Comparison of ENCODE assay signal across 16 cellular contexts in the genomic region with DNA sequence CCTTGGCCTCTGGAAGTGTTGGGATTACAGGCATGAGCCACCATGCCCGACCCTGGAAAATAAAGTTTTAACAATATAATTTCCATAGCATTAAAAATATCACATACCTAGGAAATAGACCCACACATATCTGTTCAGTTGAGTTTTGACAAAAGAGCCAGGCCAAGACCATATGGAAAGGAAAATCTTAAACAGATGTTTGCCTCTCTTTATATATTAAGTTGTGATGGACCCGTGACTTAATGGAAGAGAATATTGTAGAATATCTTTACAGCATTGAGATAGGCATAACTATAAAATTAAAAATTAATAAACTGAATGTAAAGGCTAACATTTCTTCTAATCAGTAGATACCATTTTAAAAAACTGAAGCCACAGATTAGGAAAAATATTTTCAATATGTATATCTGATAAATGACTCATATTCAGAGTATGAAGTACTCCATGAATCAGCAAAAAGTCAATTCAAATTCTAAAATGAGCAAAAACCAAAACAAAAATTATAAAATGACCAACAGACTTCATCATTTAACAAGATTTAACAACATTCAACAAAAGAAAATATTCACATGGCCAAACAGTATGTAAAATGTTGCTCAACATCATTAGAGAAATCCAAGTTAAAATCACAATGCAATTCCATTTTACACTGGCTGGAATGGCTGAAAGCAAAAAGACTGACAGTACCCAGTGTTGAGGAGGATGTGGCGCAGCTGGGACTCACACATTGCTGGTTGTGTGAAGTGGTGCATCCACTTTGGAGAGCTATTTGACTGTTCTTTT. TPM values are rescaled to one million over a fixed set of nuclear protein-coding genes. Genes with fewer than 3 reads are reported as not detected.
DNase-seq lines count a peak whose midpoint lies in the region; ATAC-seq, FAIRE-seq and TF ChIP-seq lines count a peak whose summit lies in the region.
"Had no signal": no experiment of that assay in that cellular context is flagged by ENCODE, and none has a peak within 500 bp of the region (broad histone marks: within the 10 kb centered on the region; RNA-seq: fewer than 3 reads in every experiment).

No MANE protein-coding gene starts in this region.

- 82 to 86% (median 85%) methylated on average over 3 of the region's 3 CpGs for WGBS in small intestine, 3 donors

- no peak overlapping the region for H3K27ac ChIP-seq in small intestine (ENCODE audit: low read depth in 1 of 2, low read length in 1 of 2)
- H3K27ac ChIP-seq: psoas muscle, SJCRH30, tibial nerve had no signal

- no peaks in the 10 kb centered on the region for H3K4me1 ChIP-seq in small intestine (ENCODE audit: control insufficient read depth in 2 of 2, insufficient read depth in 1 of 2, low read depth in 1 of 2, low read length in 1 of 2)
- H3K4me1 ChIP-seq: psoas muscle, tibial nerve had no signal

- no peak for TF ChIP-seq CTCF in GM10266 (IDR thresholded peaks at IDR 0.05; ENCODE audit: control insufficient read depth, insufficient read depth, low read depth, missing control alignments)

- FAIRE-seq in small intestine (lab: Jason Lieb, UNC) = no peak

- peak; percentile 43 for DNase-seq in activated CD4-positive, alpha-beta T cell treated with anti-CD3 and anti-CD28 coated beads for 36 hours
- no peak for DNase-seq in activated CD4-positive, alpha-beta T cell treated with anti-CD3 and anti-CD28 coated beads, Interleukin-2, amount 50 U/mL, for 1 hour
- peak; percentile 58 for DNase-seq in HS-5 (ENCODE audit: low read depth)
- no peak for DNase-seq in activated naive CD8-positive, alpha-beta T cell treated with anti-CD3 and anti-CD28 coated beads for 36 hours
- DNase-seq in islet precursor cell = peak; percentile 16
- DNase-seq in GM10266 (ENCODE audit: extremely low spot score) = no peak
- DNase-seq in small intestine = no peak
- no peak for DNase-seq in NCI-H526 (lab: John Stamatoyannopoulos, UW)
- DNase-seq: activated B cell treated with CpG ODN at 0.5 μM for 24 hours, amygdala, midbrain, NCI-H1048, NCI-H69, psoas muscle had no signal

- H3K36me3 Mint-ChIP-seq in activated CD4-positive, alpha-beta T cell treated with anti-CD3 and anti-CD28 coated beads for 36 hours (ENCODE audit: low read depth) = peaks cover 2% of the 10 kb centered on the region
- H3K36me3 Mint-ChIP-seq in activated naive CD8-positive, alpha-beta T cell treated with anti-CD3 and anti-CD28 coated beads for 36 hours = peaks cover 2% of the 10 kb centered on the region

- no peaks in the 10 kb centered on the region for H3K9me3 ChIP-seq in small intestine (ENCODE audit: control insufficient read depth, low read depth)
- H3K9me3 ChIP-seq: psoas muscle, SJCRH30, tibial nerve had no signal

- CTCF ChIA-PET in activated CD4-positive, alpha-beta T cell treated with anti-CD3 and anti-CD28 coated beads for 36 hours (lab: Charles Lee) = interaction anchor here (0.6 to 3.6 kb wide), 4 partner anchors 9 to 397 kb away, joined by 3 to 23 read pairs (median 4); no protein-coding TSS in a partner anchor

- POLR2A ChIA-PET in activated CD4-positive, alpha-beta T cell treated with anti-CD3 and anti-CD28 coated beads for 36 hours (lab: Charles Lee) = interaction anchor here (0.9 kb wide), 1 partner anchor 418 kb away, joined by 4 read pairs; no protein-coding TSS in a partner anchor

- no peaks in the 10 kb centered on the region for H3K27me3 ChIP-seq in small intestine (ENCODE audit: control insufficient read depth in 2 of 2, insufficient read depth in 2 of 2, low read length in 2 of 2)
- H3K27me3 ChIP-seq: SJCRH30 had no signal

- intact Hi-C loops in activated CD4-positive, alpha-beta T cell treated with anti-CD3 and anti-CD28 coated beads for 36 hours (cut with DNase I, micrococcal nuclease) = loop anchor here in 1 of 2 experiments (5.0 to 10.0 kb wide), 2 partner anchors 351 to 923 kb away; a partner anchor contains a TSS

- no peak for ATAC-seq in activated CD4-positive, alpha-beta T cell treated with anti-CD3 and anti-CD28 coated beads for 36 hours
- ATAC-seq: psoas muscle had no signal

- no peak overlapping the region for H3K4me3 Mint-ChIP-seq in activated CD4-positive, alpha-beta T cell treated with anti-CD3 and anti-CD28 coated beads for 36 hours
- no peak overlapping the region for H3K4me3 Mint-ChIP-seq in activated naive CD8-positive, alpha-beta T cell treated with anti-CD3 and anti-CD28 coated beads for 36 hours
- H3K4me3 Mint-ChIP-seq: activated B cell treated with CpG ODN at 0.5 μM for 24 hours had no signal

- H3K9me3 Mint-ChIP-seq in activated CD4-positive, alpha-beta T cell treated with anti-CD3 and anti-CD28 coated beads for 36 hours (ENCODE audit: low read depth) = no peaks in the 10 kb centered on the region
- H3K9me3 Mint-ChIP-seq in activated naive CD8-positive, alpha-beta T cell treated with anti-CD3 and anti-CD28 coated beads for 36 hours = no peaks in the 10 kb centered on the region
- H3K9me3 Mint-ChIP-seq: activated B cell treated with CpG ODN at 0.5 μM for 24 hours had no signal

- H3K27ac Mint-ChIP-seq in activated CD4-positive, alpha-beta T cell treated with anti-CD3 and anti-CD28 coated beads for 36 hours = no peak overlapping the region
- H3K27ac Mint-ChIP-seq in activated naive CD8-positive, alpha-beta T cell treated with anti-CD3 and anti-CD28 coated beads for 36 hours = peak overlapping the region; percentile 30
- H3K27ac Mint-ChIP-seq: activated B cell treated with CpG ODN at 0.5 μM for 24 hours had no signal

- peaks cover 32% of the 10 kb centered on the region for H3K4me1 Mint-ChIP-seq in activated CD4-positive, alpha-beta T cell treated with anti-CD3 and anti-CD28 coated beads for 36 hours
- peaks cover 35% of the 10 kb centered on the region for H3K4me1 Mint-ChIP-seq in activated naive CD8-positive, alpha-beta T cell treated with anti-CD3 and anti-CD28 coated beads for 36 hours

- no peaks in the 10 kb centered on the region for H3K36me3 ChIP-seq in small intestine (ENCODE audit: control insufficient read depth in 2 of 2, insufficient read depth in 2 of 2, low read length in 2 of 2)
- H3K36me3 ChIP-seq: SJCRH30, tibial nerve had no signal

- H3K4me3 ChIP-seq in small intestine (ENCODE audit: low read depth in 1 of 2, low read length in 2 of 2) = no peak overlapping the region
- H3K4me3 ChIP-seq: psoas muscle, SJCRH30, tibial nerve had no signal

- H3K27me3 Mint-ChIP-seq in activated CD4-positive, alpha-beta T cell treated with anti-CD3 and anti-CD28 coated beads for 36 hours = peaks cover 4% of the 10 kb centered on the region
- peaks cover 7% of the 10 kb centered on the region for H3K27me3 Mint-ChIP-seq in activated naive CD8-positive, alpha-beta T cell treated with anti-CD3 and anti-CD28 coated beads for 36 hours

RNA-seq across cellular contexts. Expression of a gene that starts 43.3 kb away (rescaled TPM):
- total RNA-seq in activated CD4-positive, alpha-beta T cell treated with anti-CD3 and anti-CD28 coated beads for 36 hours = 10 to 100 TPM; 21.0 to 30.0 TPM
- total RNA-seq in activated naive CD8-positive, alpha-beta T cell treated with anti-CD3 and anti-CD28 coated beads for 36 hours = 10 to 100 TPM; 24.5 to 26.6 TPM
- 1 to 10 TPM; 2.4 to 6.4 (median 3.6) TPM for polyA plus RNA-seq in small intestine

RNA-seq across cellular contexts. Expression of a gene that starts 43.4 kb away (rescaled TPM):
- total RNA-seq in activated CD4-positive, alpha-beta T cell treated with anti-CD3 and anti-CD28 coated beads for 36 hours = 1 to 10 TPM; 3.9 to 5.7 TPM
- 1 to 10 TPM; 2.8 to 4.1 TPM for total RNA-seq in activated naive CD8-positive, alpha-beta T cell treated with anti-CD3 and anti-CD28 coated beads for 36 hours
- 1 to 10 TPM; 3.7 to 5.4 (median 4.5) TPM for polyA plus RNA-seq in small intestine

Comparison
In these comparisons a context has a peak if more than half of its experiments do, and no peak if none do; other contexts are left out.
1. DNase-seq: peak in activated CD4-positive, alpha-beta T cell treated with anti-CD3 and anti-CD28 coated beads for 36 hours (single experiment), HS-5 (single experiment) and islet precursor cell (single experiment); none in activated CD4-positive, alpha-beta T cell treated with anti-CD3 and anti-CD28 coated beads, Interleukin-2, amount 50 U/mL, for 1 hour (single experiment), activated naive CD8-positive, alpha-beta T cell treated with anti-CD3 and anti-CD28 coated beads for 36 hours (single experiment), GM10266 (single experiment), small intestine (single experiment) and NCI-H526 (0 of 2).